2 cellular contexts compared by ENCODE assay signal in genomic region chr15:43189296-43189695, GRCh38.
TF ChIP-seq lines count a peak whose summit lies in the region.

No MANE protein-coding gene starts in this region.

TF ChIP-seq in HepG2, 621 proteins besides CTCF, POLR2A, EP300 and RAD21:
- TF ChIP-seq SNAPC4 (CRISPR knock-in tag; IDR thresholded peaks at IDR 0.05) (no peak), ZNF292 (CRISPR knock-in tag; IDR thresholded peaks at IDR 0.05; ENCODE audit: borderline replicate concordance, low read depth) (no peak), YY1 (IDR thresholded peaks at IDR 0.05; ENCODE audit: insufficient read depth, insufficient replicate concordance, low read depth, low read length) (no peak), POLR2G (IDR thresholded peaks at IDR 0.05; ENCODE audit: low read depth, low read length) (no peak), ZKSCAN5 (CRISPR knock-in tag; IDR thresholded peaks at IDR 0.05) (no peak), PHF8 (CRISPR knock-in tag; IDR thresholded peaks at IDR 0.05) (no peak), ISX (CRISPR knock-in tag; conservative IDR thresholded peaks at IDR 0.05) (no peak), ZKSCAN1 (IDR thresholded peaks at IDR 0.05; ENCODE audit: low read length) (no peak), ZNF431 (CRISPR knock-in tag; IDR thresholded peaks at IDR 0.05; ENCODE audit: borderline replicate concordance, low read depth) (no peak), SUZ12 (IDR thresholded peaks at IDR 0.05; ENCODE audit: low read depth, low read length) (no peak), MIXL1 (CRISPR knock-in tag; IDR thresholded peaks at IDR 0.05) (no peak), ZNF776 (CRISPR knock-in tag; IDR thresholded peaks at IDR 0.05) (no peak), ZBTB3 (CRISPR knock-in tag; IDR thresholded peaks at IDR 0.05; ENCODE audit: borderline replicate concordance, low read depth) (no peak), TMF1 (CRISPR knock-in tag; IDR thresholded peaks at IDR 0.05; ENCODE audit: low read depth) (no peak), MAFF (IDR thresholded peaks at IDR 0.05; ENCODE audit: low read depth, low read length) (no peak), ZNF557 (CRISPR knock-in tag; IDR thresholded peaks at IDR 0.05) (no peak), HDAC1 (CRISPR knock-in tag; IDR thresholded peaks at IDR 0.05) (no peak)
- TF ChIP-seq, protein P1, sequence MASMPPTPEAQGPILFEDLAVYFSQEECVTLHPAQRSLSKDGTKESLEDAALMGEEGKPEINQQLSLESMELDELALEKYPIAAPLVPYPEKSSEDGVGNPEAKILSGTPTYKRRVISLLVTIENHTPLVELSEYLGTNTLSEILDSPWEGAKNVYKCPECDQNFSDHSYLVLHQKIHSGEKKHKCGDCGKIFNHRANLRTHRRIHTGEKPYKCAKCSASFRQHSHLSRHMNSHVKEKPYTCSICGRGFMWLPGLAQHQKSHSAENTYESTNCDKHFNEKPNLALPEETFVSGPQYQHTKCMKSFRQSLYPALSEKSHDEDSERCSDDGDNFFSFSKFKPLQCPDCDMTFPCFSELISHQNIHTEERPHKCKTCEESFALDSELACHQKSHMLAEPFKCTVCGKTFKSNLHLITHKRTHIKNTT (CRISPR knock-in tag; IDR thresholded peaks at IDR 0.05) = no peak
- TF ChIP-seq, protein P2, sequence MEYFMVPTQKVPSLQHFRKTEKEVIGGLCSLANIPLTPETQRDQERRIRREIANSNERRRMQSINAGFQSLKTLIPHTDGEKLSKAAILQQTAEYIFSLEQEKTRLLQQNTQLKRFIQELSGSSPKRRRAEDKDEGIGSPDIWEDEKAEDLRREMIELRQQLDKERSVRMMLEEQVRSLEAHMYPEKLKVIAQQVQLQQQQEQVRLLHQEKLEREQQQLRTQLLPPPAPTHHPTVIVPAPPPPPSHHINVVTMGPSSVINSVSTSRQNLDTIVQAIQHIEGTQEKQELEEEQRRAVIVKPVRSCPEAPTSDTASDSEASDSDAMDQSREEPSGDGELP (IDR thresholded peaks at IDR 0.05; ENCODE audit: borderline replicate concordance, low read depth) = no peak
- TF ChIP-seq, protein P3, sequence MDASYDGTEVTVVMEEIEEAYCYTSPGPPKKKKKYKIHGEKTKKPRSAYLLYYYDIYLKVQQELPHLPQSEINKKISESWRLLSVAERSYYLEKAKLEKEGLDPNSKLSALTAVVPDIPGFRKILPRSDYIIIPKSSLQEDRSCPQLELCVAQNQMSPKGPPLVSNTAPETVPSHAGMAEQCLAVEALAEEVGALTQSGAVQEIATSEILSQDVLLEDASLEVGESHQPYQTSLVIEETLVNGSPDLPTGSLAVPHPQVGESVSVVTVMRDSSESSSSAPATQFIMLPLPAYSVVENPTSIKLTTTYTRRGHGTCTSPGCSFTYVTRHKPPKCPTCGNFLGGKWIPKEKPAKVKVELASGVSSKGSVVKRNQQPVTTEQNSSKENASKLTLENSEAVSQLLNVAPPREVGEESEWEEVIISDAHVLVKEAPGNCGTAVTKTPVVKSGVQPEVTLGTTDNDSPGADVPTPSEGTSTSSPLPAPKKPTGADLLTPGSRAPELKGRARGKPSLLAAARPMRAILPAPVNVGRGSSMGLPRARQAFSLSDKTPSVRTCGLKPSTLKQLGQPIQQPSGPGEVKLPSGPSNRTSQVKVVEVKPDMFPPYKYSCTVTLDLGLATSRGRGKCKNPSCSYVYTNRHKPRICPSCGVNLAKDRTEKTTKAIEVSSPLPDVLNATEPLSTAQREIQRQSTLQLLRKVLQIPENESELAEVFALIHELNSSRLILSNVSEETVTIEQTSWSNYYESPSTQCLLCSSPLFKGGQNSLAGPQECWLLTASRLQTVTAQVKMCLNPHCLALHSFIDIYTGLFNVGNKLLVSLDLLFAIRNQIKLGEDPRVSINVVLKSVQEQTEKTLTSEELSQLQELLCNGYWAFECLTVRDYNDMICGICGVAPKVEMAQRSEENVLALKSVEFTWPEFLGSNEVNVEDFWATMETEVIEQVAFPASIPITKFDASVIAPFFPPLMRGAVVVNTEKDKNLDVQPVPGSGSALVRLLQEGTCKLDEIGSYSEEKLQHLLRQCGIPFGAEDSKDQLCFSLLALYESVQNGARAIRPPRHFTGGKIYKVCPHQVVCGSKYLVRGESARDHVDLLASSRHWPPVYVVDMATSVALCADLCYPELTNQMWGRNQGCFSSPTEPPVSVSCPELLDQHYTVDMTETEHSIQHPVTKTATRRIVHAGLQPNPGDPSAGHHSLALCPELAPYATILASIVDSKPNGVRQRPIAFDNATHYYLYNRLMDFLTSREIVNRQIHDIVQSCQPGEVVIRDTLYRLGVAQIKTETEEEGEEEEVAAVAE (CRISPR knock-in tag; IDR thresholded peaks at IDR 0.05; ENCODE audit: borderline replicate concordance) = no peak

TF ChIP-seq in endothelial cell of umbilical vein, 7 proteins besides CTCF, POLR2A, EP300 and RAD21:
- no peak for TF ChIP-seq GATA2 (IDR thresholded peaks at IDR 0.05; ENCODE audit: insufficient read depth, insufficient read length, low read depth, low read length)
- TF ChIP-seq MYC (IDR thresholded peaks at IDR 0.05; ENCODE audit: low read depth, low read length) = no peak
- TF ChIP-seq, protein P4, sequence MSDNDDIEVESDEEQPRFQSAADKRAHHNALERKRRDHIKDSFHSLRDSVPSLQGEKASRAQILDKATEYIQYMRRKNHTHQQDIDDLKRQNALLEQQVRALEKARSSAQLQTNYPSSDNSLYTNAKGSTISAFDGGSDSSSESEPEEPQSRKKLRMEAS (IDR thresholded peaks at IDR 0.05; ENCODE audit: insufficient read depth, insufficient read length) = no peak
- TF ChIP-seq POLR2AphosphoS5 (IDR thresholded peaks at IDR 0.05; ENCODE audit: insufficient read depth, low read depth, low read length) = no peak
- peak; percentile 19 for TF ChIP-seq FOS (IDR thresholded peaks at IDR 0.05; ENCODE audit: borderline replicate concordance, insufficient read depth, low read length)
- TF ChIP-seq EZH2 (IDR thresholded peaks at IDR 0.05; ENCODE audit: borderline replicate concordance, low read depth, low read length, severe bottlenecking) = no peak
- TF ChIP-seq JUN (IDR thresholded peaks at IDR 0.05; ENCODE audit: borderline replicate concordance, insufficient read depth, insufficient read length, low read depth) = no peak
